20 cellular contexts compared by ENCODE assay signal in genomic region chr6:135811644-135812043, GRCh38. TPM values are rescaled to one million over a fixed set of nuclear protein-coding genes. Genes with fewer than 3 reads are reported as not detected.
DNase-seq lines count a peak whose midpoint lies in the region; ATAC-seq lines count a peak whose summit lies in the region.
"Had no signal": no experiment of that assay in that cellular context is flagged by ENCODE, and none has a peak within 500 bp of the region (broad histone marks: within the 10 kb centered on the region; RNA-seq: fewer than 3 reads in every experiment).

No MANE protein-coding gene starts in this region.

- no peaks in the 10 kb centered on the region for H3K36me3 ChIP-seq in neuron (ENCODE audit: insufficient read depth, low read length)
- H3K36me3 ChIP-seq: BE2C had no signal

- no peaks in the 10 kb centered on the region for H3K27me3 ChIP-seq in neuron (ENCODE audit: insufficient read depth, low read length)
- H3K27me3 ChIP-seq: BE2C had no signal

- H3K4me1 ChIP-seq in neuron (ENCODE audit: insufficient read depth, low read length): peaks cover 12% of the 10 kb centered on the region

- DNase-seq in AML-193 (lab: John Stamatoyannopoulos, UW) (peak; percentile 56 to 68), NOMO-1 treated with DMSO at 0.1 percent for 48 hours (lab: John Stamatoyannopoulos, UW; ENCODE audit: unreplicated experiment) (peak; percentile 35), left lobe of liver (ENCODE audit: low spot score) (no peak), hippocampal formation (lab: John Stamatoyannopoulos, UW) (no peak), anterior cingulate cortex (lab: John Stamatoyannopoulos, UW) (no peak)
- no peak for DNase-seq in stimulated activated naive CD4-positive, alpha-beta T cell (lab: John Stamatoyannopoulos, UW)
- DNase-seq: ACHN; Calu3; CD4-positive, alpha-beta memory T cell; MV-4-11; NCI-H1930; NCI-H2171 treated with DMSO at 0.1 percent for 48 hours; NCI-H510A; NCI-H82; SHP77 had no signal

- ATAC-seq in left lobe of liver (peak; percentile 9), HG03439 (IDR thresholded peaks at IDR 0.05; ENCODE audit: unreplicated experiment) (no peak)
- ATAC-seq: K562, Panc1 had no signal

- H2AFZ ChIP-seq in neuron (ENCODE audit: low read depth, low read length): peak overlapping the region; percentile 9

- H3K4me3 ChIP-seq in neuron (ENCODE audit: low read length): no peak overlapping the region
- H3K4me3 ChIP-seq: K562 had no signal

- H3K9me3 ChIP-seq in neuron (ENCODE audit: low read length): no peaks in the 10 kb centered on the region
- H3K9me3 ChIP-seq: BE2C had no signal

RNA-seq across cellular contexts. Expression of gene PDE7B, which starts 39.9 kb away (rescaled TPM):
- 3.4 TPM for total RNA-seq in left lobe of liver
- total RNA-seq: K562 had no signal

Comparison
In these comparisons a context has a peak if more than half of its experiments do, and no peak if none do; other contexts are left out.
1. DNase-seq: peak in AML-193 (2 of 2) and NOMO-1 treated with DMSO at 0.1 percent for 48 hours (single experiment); none in left lobe of liver (single experiment), hippocampal formation (0 of 2), anterior cingulate cortex (0 of 58) and stimulated activated naive CD4-positive, alpha-beta T cell (0 of 6).